7 cellular contexts compared by ENCODE assay signal in the genomic region with DNA sequence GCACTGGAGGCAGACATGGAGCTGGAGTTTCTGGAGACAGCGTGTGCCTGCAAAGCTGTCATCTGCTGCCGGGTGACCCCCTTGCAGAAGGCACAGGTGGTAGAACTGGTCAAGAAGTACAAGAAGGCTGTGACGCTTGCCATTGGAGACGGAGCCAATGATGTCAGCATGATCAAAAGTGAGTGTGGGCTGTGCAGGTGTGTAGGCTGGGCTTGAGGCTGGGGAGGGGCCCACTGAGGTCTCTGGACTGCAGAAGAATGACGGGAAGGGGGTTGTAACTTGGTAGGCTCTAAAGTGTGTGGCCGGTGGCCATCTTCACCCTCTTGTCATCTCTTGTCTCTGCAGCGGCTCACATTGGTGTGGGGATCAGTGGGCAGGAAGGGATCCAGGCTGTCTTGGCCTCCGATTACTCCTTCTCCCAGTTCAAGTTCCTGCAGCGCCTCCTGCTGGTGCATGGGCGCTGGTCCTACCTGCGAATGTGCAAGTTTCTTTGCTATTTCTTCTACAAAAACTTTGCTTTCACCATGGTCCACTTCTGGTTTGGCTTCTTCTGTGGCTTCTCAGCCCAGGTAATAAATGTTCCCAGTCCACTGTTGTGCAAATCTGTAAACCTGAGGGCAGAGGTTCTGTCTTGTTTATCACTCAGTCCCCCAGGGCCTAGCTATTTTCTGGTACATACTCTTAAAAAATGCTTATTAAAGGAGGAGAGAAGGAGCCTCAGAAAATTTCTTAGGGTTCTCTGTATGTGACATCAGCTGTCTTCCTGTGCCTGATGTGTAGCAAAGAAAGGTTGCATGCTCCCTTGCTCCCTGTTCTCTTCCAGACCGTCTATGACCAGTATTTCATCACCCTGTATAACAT. TPM values are rescaled to one million over a fixed set of nuclear protein-coding genes. Genes with fewer than 3 reads are reported as not detected.
DNase-seq lines count a peak whose midpoint lies in the region; ATAC-seq and TF ChIP-seq lines count a peak whose summit lies in the region.

No MANE protein-coding gene starts in this region.

- no peaks in the 10 kb centered on the region for H3K79me2 ChIP-seq in hepatocyte

- no peak overlapping the region for H3K4me2 ChIP-seq in hepatocyte

- H3K27ac Mint-ChIP-seq in activated naive CD4-positive, alpha-beta T cell treated with anti-CD3 and anti-CD28 coated beads, Interleukin-2, amount 10 ng/mL, durations not matched to agents 7 days and 5 days = peak overlapping the region; percentile 78

- CTCF ChIA-PET in activated naive CD4-positive, alpha-beta T cell treated with anti-CD3 and anti-CD28 coated beads, Interleukin-2, amount 10 ng/mL, durations not matched to agents 7 days and 5 days (lab: Charles Lee) = interaction anchor here (0.8 to 13.5 kb wide), 18 partner anchors 8 to 155 kb away, joined by 3 to 125 read pairs (median 4); no protein-coding TSS in a partner anchor

- no peak overlapping the region for H3K4me3 ChIP-seq in SJCRH30
- no peak overlapping the region for H3K4me3 ChIP-seq in hepatocyte

- H3K9me3 Mint-ChIP-seq in activated naive CD4-positive, alpha-beta T cell treated with anti-CD3 and anti-CD28 coated beads, Interleukin-2, amount 10 ng/mL, durations not matched to agents 7 days and 5 days = no peaks in the 10 kb centered on the region

- no peaks in the 10 kb centered on the region for H3K27me3 Mint-ChIP-seq in activated naive CD4-positive, alpha-beta T cell treated with anti-CD3 and anti-CD28 coated beads, Interleukin-2, amount 10 ng/mL, durations not matched to agents 7 days and 5 days

- peaks cover 67% of the 10 kb centered on the region for H3K4me1 Mint-ChIP-seq in activated naive CD4-positive, alpha-beta T cell treated with anti-CD3 and anti-CD28 coated beads, Interleukin-2, amount 10 ng/mL, durations not matched to agents 7 days and 5 days

- DNase-seq in GM13976 (ENCODE audit: low spot score) (peak; percentile 64), SJCRH30 (peak; percentile 41 to 47), hepatocyte (ENCODE audit: low spot score) (peak; percentile 66), NCI-H345 (lab: John Stamatoyannopoulos, UW) (no peak)
- DNase-seq in activated naive CD4-positive, alpha-beta T cell treated with anti-CD3 and anti-CD28 coated beads, Interleukin-2, amount 10 ng/mL, durations not matched to agents 7 days and 5 days = peak; percentile 87
- peak; percentile 39 for DNase-seq in stimulated activated CD8-positive, alpha-beta memory T cell treated with anti-CD3 and anti-CD28 coated beads, Interleukin-12 subunit alpha, Interleukin-12 subunit beta, amount 100 ng/mL, for 4 hours (ENCODE audit: low read depth)

- H3K27me3 ChIP-seq in SJCRH30 (no peaks in the 10 kb centered on the region), hepatocyte (no peaks in the 10 kb centered on the region)

- 79% methylated on average over 12 of the region's 12 CpGs for WGBS in hepatocyte (ENCODE audit: low lambda C conversion rate, missing lambda C conversion rate)

- peaks cover 86% of the 10 kb centered on the region for H3K36me3 Mint-ChIP-seq in activated naive CD4-positive, alpha-beta T cell treated with anti-CD3 and anti-CD28 coated beads, Interleukin-2, amount 10 ng/mL, durations not matched to agents 7 days and 5 days

- no peak for ATAC-seq in HG03378 (IDR thresholded peaks at IDR 0.05; ENCODE audit: unreplicated experiment)

- no peaks in the 10 kb centered on the region for H4K20me1 ChIP-seq in hepatocyte (ENCODE audit: insufficient read depth, poor library complexity, severe bottlenecking)

- H3K27ac ChIP-seq in SJCRH30 = no peak overlapping the region
- no peak overlapping the region for H3K27ac ChIP-seq in hepatocyte

- no peaks in the 10 kb centered on the region for H3K9me2 ChIP-seq in hepatocyte (replicated peaks; ENCODE audit: insufficient read depth)

- H3K4me1 ChIP-seq in SJCRH30 (peaks cover 12% of the 10 kb centered on the region), hepatocyte (ENCODE audit: insufficient read depth) (no peaks in the 10 kb centered on the region)

- H3K9me3 ChIP-seq in SJCRH30 (replicated peaks) (no peaks in the 10 kb centered on the region), hepatocyte (ENCODE audit: low read depth) (no peaks in the 10 kb centered on the region)

- no peak overlapping the region for H2AFZ ChIP-seq in hepatocyte

- TF ChIP-seq CTCF in GM13976 (IDR thresholded peaks at IDR 0.05; ENCODE audit: borderline replicate concordance, control extremely low read depth, extremely low read depth, insufficient read depth, missing control alignments) (peak; percentile 43), hepatocyte (IDR thresholded peaks at IDR 0.05; ENCODE audit: poor library complexity) (peak; percentile 53)

- in situ Hi-C loops in GM13976 (cut with MboI; ENCODE audit: low sequenced_read_pairs, unreplicated experiment) = no loop called here

- peaks cover 29% of the 10 kb centered on the region for H3K36me3 ChIP-seq in SJCRH30
- no peaks in the 10 kb centered on the region for H3K36me3 ChIP-seq in hepatocyte (replicated peaks; ENCODE audit: insufficient read depth, low read depth)

- peak overlapping the region; percentile 50 for H3K4me3 Mint-ChIP-seq in activated naive CD4-positive, alpha-beta T cell treated with anti-CD3 and anti-CD28 coated beads, Interleukin-2, amount 10 ng/mL, durations not matched to agents 7 days and 5 days

RNA-seq across cellular contexts. Expression of gene ATP8B2, which starts 19.9 kb away (rescaled TPM):
- 21.2 and 25.7 TPM in 2 replicates for total RNA-seq in SJCRH30 (2014; rRNA removed; shearing (Covaris generic))
- 30.1 and 42.0 TPM in 2 replicates for total RNA-seq in hepatocyte
- polyA plus RNA-seq in hepatocyte = 8.7 and 11.7 TPM in 2 replicates

RNA-seq across cellular contexts. Expression of gene AQP10, which starts 24.3 kb away (rescaled TPM):
- total RNA-seq in SJCRH30 (2014; rRNA removed; shearing (Covaris generic)) = not detected in 2 replicates
- total RNA-seq in hepatocyte = 0.96 and 2.0 TPM in 2 replicates
- polyA plus RNA-seq in hepatocyte = 3.0 and 3.6 TPM in 2 replicates

RNA-seq across cellular contexts. Expression of gene IL6R, which starts 59.9 kb away (rescaled TPM):
- total RNA-seq in SJCRH30 (2014; rRNA removed; shearing (Covaris generic)) = 0.53 and 1.1 TPM in 2 replicates
- 35.1 and 58.0 TPM in 2 replicates for total RNA-seq in hepatocyte
- 38.5 and 39.2 TPM in 2 replicates for polyA plus RNA-seq in hepatocyte

Comparison
In these comparisons a context has a peak if more than half of its experiments do, and no peak if none do; other contexts are left out.
1. RNA of gene IL6R, which starts 59.9 kb away (total RNA-seq): 35.1 to 58.0 TPM in hepatocyte; 0.53 to 1.1 TPM in SJCRH30; every median in the first group is over 10 times any median in the second.